ENCODE assay signal across 17 cellular contexts in the genomic region with DNA sequence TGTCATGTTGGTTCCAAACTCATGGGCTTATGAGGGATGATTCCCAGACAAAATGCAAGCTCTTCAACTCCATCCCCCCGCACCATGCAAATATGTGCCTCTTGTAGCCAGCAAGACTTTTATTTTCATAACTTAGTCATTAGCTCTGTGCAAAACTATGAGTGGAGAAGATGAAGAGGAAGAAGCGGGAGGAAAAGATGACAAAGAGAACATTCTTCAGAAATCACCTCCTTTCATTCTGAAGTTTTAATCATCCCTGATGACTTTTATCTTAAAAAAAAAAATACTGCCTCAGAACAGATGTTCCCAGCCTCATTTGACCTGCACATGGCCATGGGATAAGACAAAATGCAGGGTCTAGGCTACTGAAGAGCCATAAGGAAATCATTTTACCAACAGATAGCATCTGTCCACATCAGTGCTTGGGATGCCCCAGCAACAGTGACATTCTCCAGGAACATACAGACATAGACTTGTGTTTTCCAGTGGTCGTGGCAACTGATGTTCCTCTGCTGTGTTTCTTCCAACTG.
DNase-seq lines count a peak whose midpoint lies in the region; ATAC-seq and TF ChIP-seq lines count a peak whose summit lies in the region.
"Had no signal": no experiment of that assay in that cellular context is flagged by ENCODE, and none has a peak within 500 bp of the region (broad histone marks: within the 10 kb centered on the region; RNA-seq: fewer than 3 reads in every experiment).

No MANE protein-coding gene starts in this region.

- H3K27ac ChIP-seq in osteoblast (ENCODE audit: low read depth, low read length) (peak overlapping the region; percentile 17), foreskin keratinocyte (no peak overlapping the region)
- H3K27ac ChIP-seq: BLaER1 treated with 17β-estradiol and CSF1 and Interleukin-3, amounts not matched to agents 10 nM and 100 nM had no signal

- no peaks in the 10 kb centered on the region for H3K9me3 ChIP-seq in osteoblast (ENCODE audit: low read depth, low read length)
- H3K9me3 ChIP-seq: BLaER1 treated with 17β-estradiol and CSF1 and Interleukin-3, amounts not matched to agents 10 nM and 100 nM had no signal

- no peaks in the 10 kb centered on the region for H3K36me3 ChIP-seq in osteoblast (ENCODE audit: insufficient read depth, low read length)
- H3K36me3 ChIP-seq: BLaER1 treated with 17β-estradiol and CSF1 and Interleukin-3, amounts not matched to agents 10 nM and 100 nM had no signal

- H4K20me1 ChIP-seq in osteoblast (ENCODE audit: insufficient read depth, low read length): no peaks in the 10 kb centered on the region
- H4K20me1 ChIP-seq: BLaER1 treated with 17β-estradiol and CSF1 and Interleukin-3, amounts not matched to agents 10 nM and 100 nM had no signal

- ATAC-seq in SK-N-SH treated with all-trans-retinoic acid at 6 μM for 48 hours (peak; percentile 76), esophagus mucosa (no peak), foreskin keratinocyte (no peak)
- ATAC-seq: Right ventricle myocardium inferior had no signal

- DNase-seq in EL (peak; percentile 27), fibroblast of gingiva (ENCODE audit: low read depth) (peak; percentile 16), osteoblast (ENCODE audit: insufficient read length, low spot score, missing footprints) (peak; percentile 65), medulla oblongata (ENCODE audit: extremely low spot score) (no peak), foreskin keratinocyte (no peak)
- DNase-seq: ACHN, DMS 273 treated with DMSO at 0.1 percent for 48 hours, H9, NCI-H1417, NCI-H1930, NCI-H2171, NCI-H446 treated with DMSO at 0.1 percent for 48 hours, NCI-H774 had no signal

- no peak for TF ChIP-seq CTCF in osteoblast (IDR thresholded peaks at IDR 0.05; ENCODE audit: extremely low read depth, low read depth, low read length)
- no peak for TF ChIP-seq CTCF in foreskin keratinocyte (conservative IDR thresholded peaks at IDR 0.05)

- H3K4me1 ChIP-seq in osteoblast (ENCODE audit: insufficient read depth, low read length): peaks cover 13% of the 10 kb centered on the region
- no peaks in the 10 kb centered on the region for H3K4me1 ChIP-seq in foreskin keratinocyte
- H3K4me1 ChIP-seq: BLaER1 treated with 17β-estradiol and CSF1 and Interleukin-3, amounts not matched to agents 10 nM and 100 nM had no signal

- H3K4me3 ChIP-seq in osteoblast (ENCODE audit: insufficient read depth, low read length): no peak overlapping the region
- H3K4me3 ChIP-seq: BLaER1 treated with 17β-estradiol and CSF1 and Interleukin-3, amounts not matched to agents 10 nM and 100 nM had no signal

- H2AFZ ChIP-seq in osteoblast (ENCODE audit: low read length): no peak overlapping the region

- H3K4me2 ChIP-seq in osteoblast (ENCODE audit: insufficient read depth, low read length): no peak overlapping the region
- H3K4me2 ChIP-seq: BLaER1 treated with 17β-estradiol and CSF1 and Interleukin-3, amounts not matched to agents 10 nM and 100 nM had no signal

- H3K79me2 ChIP-seq in osteoblast (ENCODE audit: insufficient read depth, low read length): no peaks in the 10 kb centered on the region

- H3K27me3 ChIP-seq in osteoblast (ENCODE audit: insufficient read depth, low read length) (no peaks in the 10 kb centered on the region), foreskin keratinocyte (no peaks in the 10 kb centered on the region)
- H3K27me3 ChIP-seq: BLaER1 treated with 17β-estradiol and CSF1 and Interleukin-3, amounts not matched to agents 10 nM and 100 nM had no signal

TF ChIP-seq in SK-N-SH treated with all-trans-retinoic acid at 6 μM for 48 hours, 23 proteins besides CTCF, POLR2A, EP300 and RAD21:
- TF ChIP-seq, protein P1, sequence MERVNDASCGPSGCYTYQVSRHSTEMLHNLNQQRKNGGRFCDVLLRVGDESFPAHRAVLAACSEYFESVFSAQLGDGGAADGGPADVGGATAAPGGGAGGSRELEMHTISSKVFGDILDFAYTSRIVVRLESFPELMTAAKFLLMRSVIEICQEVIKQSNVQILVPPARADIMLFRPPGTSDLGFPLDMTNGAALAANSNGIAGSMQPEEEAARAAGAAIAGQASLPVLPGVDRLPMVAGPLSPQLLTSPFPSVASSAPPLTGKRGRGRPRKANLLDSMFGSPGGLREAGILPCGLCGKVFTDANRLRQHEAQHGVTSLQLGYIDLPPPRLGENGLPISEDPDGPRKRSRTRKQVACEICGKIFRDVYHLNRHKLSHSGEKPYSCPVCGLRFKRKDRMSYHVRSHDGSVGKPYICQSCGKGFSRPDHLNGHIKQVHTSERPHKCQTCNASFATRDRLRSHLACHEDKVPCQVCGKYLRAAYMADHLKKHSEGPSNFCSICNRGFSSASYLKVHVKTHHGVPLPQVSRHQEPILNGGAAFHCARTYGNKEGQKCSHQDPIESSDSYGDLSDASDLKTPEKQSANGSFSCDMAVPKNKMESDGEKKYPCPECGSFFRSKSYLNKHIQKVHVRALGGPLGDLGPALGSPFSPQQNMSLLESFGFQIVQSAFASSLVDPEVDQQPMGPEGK (CRISPR knock-in tag; IDR thresholded peaks at IDR 0.05; ENCODE audit: borderline replicate concordance): no peak
- TF ChIP-seq ZNF70 (CRISPR knock-in tag; IDR thresholded peaks at IDR 0.05) (peak; percentile 83), TCF4 (CRISPR knock-in tag; IDR thresholded peaks at IDR 0.05; ENCODE audit: borderline replicate concordance) (peak; percentile 93)
- TF ChIP-seq, protein P2, sequence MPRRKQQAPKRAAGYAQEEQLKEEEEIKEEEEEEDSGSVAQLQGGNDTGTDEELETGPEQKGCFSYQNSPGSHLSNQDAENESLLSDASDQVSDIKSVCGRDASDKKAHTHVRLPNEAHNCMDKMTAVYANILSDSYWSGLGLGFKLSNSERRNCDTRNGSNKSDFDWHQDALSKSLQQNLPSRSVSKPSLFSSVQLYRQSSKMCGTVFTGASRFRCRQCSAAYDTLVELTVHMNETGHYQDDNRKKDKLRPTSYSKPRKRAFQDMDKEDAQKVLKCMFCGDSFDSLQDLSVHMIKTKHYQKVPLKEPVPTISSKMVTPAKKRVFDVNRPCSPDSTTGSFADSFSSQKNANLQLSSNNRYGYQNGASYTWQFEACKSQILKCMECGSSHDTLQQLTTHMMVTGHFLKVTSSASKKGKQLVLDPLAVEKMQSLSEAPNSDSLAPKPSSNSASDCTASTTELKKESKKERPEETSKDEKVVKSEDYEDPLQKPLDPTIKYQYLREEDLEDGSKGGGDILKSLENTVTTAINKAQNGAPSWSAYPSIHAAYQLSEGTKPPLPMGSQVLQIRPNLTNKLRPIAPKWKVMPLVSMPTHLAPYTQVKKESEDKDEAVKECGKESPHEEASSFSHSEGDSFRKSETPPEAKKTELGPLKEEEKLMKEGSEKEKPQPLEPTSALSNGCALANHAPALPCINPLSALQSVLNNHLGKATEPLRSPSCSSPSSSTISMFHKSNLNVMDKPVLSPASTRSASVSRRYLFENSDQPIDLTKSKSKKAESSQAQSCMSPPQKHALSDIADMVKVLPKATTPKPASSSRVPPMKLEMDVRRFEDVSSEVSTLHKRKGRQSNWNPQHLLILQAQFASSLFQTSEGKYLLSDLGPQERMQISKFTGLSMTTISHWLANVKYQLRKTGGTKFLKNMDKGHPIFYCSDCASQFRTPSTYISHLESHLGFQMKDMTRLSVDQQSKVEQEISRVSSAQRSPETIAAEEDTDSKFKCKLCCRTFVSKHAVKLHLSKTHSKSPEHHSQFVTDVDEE (CRISPR knock-in tag; IDR thresholded peaks at IDR 0.05): peak; percentile 85

Comparison
In these comparisons a context has a peak if more than half of its experiments do, and no peak if none do; other contexts are left out.
1. DNase-seq: peak in EL (single experiment), fibroblast of gingiva (single experiment) and osteoblast (single experiment); none in medulla oblongata (single experiment) and foreskin keratinocyte (0 of 2).